In genomic region chr1:8903908-8904650, GRCh38 we compare ENCODE assay signal across 2 cellular contexts.
TF ChIP-seq lines count a peak whose summit lies in the region.

No MANE protein-coding gene starts in this region.

TF ChIP-seq in HEK293, 187 proteins besides CTCF, POLR2A, EP300 and RAD21 (continued from another document):
- peak; percentile 82 for TF ChIP-seq PRDM10 (tag by site-specific recombination; IDR thresholded peaks at IDR 0.05)
TF ChIP-seq in HEK293: peak in this region for 1.

TF ChIP-seq in SK-N-SH, 30 proteins besides CTCF, POLR2A, EP300 and RAD21 (continued from another document):
- TF ChIP-seq REST (IDR thresholded peaks at IDR 0.05; ENCODE audit: low read depth, low read length) (0 out of 2 replicates have a peak, but pooled peaks have one; percentile 39), FOSL2 (IDR thresholded peaks at IDR 0.05; ENCODE audit: borderline replicate concordance, low read depth) (peak; percentile 74), POLR2AphosphoS5 (IDR thresholded peaks at IDR 0.05; ENCODE audit: low read depth, low read length) (peak; percentile 59; the same call in 1 of the 2 replicates), GABPA (IDR thresholded peaks at IDR 0.05; ENCODE audit: low read depth) (no peak), JUND (IDR thresholded peaks at IDR 0.05) (peak; percentile 68), YY1 (IDR thresholded peaks at IDR 0.05; ENCODE audit: low read depth) (peak; percentile 24; the same call in 1 of the 2 replicates), RXRA (IDR thresholded peaks at IDR 0.05; ENCODE audit: borderline replicate concordance, low read depth) (peak; percentile 36; the same call in 1 of the 2 replicates), SIN3A (IDR thresholded peaks at IDR 0.05; ENCODE audit: borderline replicate concordance, low read depth, low read length) (peak; percentile 70; the same call in 1 of the 2 replicates), TAF1 (IDR thresholded peaks at IDR 0.05; ENCODE audit: borderline replicate concordance, low read depth, low read length) (no peak)
